12 cellular contexts compared by ENCODE assay signal in genomic region chr1:174953170-174953569, GRCh38. TPM values are rescaled to one million over a fixed set of nuclear protein-coding genes. Genes with fewer than 3 reads are reported as not detected.
DNase-seq lines count a peak whose midpoint lies in the region; ATAC-seq and TF ChIP-seq lines count a peak whose summit lies in the region.
"Had no signal": no experiment of that assay in that cellular context is flagged by ENCODE, and none has a peak within 500 bp of the region (broad histone marks: within the 10 kb centered on the region; RNA-seq: fewer than 3 reads in every experiment).

No MANE protein-coding gene starts in this region.

- TF ChIP-seq CTCF in GM06990 (IDR thresholded peaks at IDR 0.05; ENCODE audit: insufficient read depth, low read length, poor library complexity, severe bottlenecking) (no peak), prostate gland (IDR thresholded peaks at IDR 0.05) (no peak)

- H3K4me3 ChIP-seq in GM06990 (replicated peaks; ENCODE audit: low read depth, low read length): peak overlapping the region; percentile 2; the same call in 1 of the 2 replicates
- peak overlapping the region; percentile 70 for H3K4me3 ChIP-seq in endocrine pancreas (ENCODE audit: control insufficient read depth, insufficient read depth, low read length)
- no peak overlapping the region for H3K4me3 ChIP-seq in prostate gland
- H3K4me3 ChIP-seq: BLaER1, SK-N-MC, suprapubic skin had no signal

- ATAC-seq in GM21447 (IDR thresholded peaks at IDR 0.05; ENCODE audit: unreplicated experiment): peak; percentile 33
- ATAC-seq in HG03280 (IDR thresholded peaks at IDR 0.05; ENCODE audit: unreplicated experiment): peak; percentile 36

- H3K27ac ChIP-seq in prostate gland: no peak overlapping the region
- H3K27ac ChIP-seq: BLaER1, SK-N-MC, suprapubic skin had no signal

- H3K27me3 ChIP-seq in GM06990 (replicated peaks; ENCODE audit: control insufficient read depth, insufficient read depth, low read length) (no peaks in the 10 kb centered on the region), endocrine pancreas (ENCODE audit: control insufficient read depth, insufficient read depth, low read length) (no peaks in the 10 kb centered on the region), prostate gland (replicated peaks; ENCODE audit: insufficient read depth) (no peaks in the 10 kb centered on the region)
- H3K27me3 ChIP-seq: BLaER1, suprapubic skin had no signal

- H3K36me3 ChIP-seq in GM06990 (ENCODE audit: control insufficient read depth, insufficient read depth, low read length) (no peaks in the 10 kb centered on the region; the same call in 1 of the 2 replicates), endocrine pancreas (ENCODE audit: control insufficient read depth, insufficient read depth, low read length) (no peaks in the 10 kb centered on the region), prostate gland (no peaks in the 10 kb centered on the region)
- H3K36me3 ChIP-seq: BLaER1, suprapubic skin had no signal

- intact Hi-C loops in prostate gland (cut with DNase I): no loop called here

- DNase-seq in GM06990 (ENCODE audit: extremely low read depth, insufficient read length): no peak
- no peak for DNase-seq in HK-2 (ENCODE audit: unreplicated experiment)
- no peak for DNase-seq in prostate gland (ENCODE audit: low spot score)
- no peak for DNase-seq in C1 segment of cervical spinal cord (lab: John Stamatoyannopoulos, UW)
- DNase-seq in stimulated activated CD4-positive, alpha-beta T cell treated with anti-CD3 and anti-CD28 coated beads, Interleukin-4, amount 100 ng/mL, for 1 hour: no peak
- DNase-seq: erythroblast had no signal

- TF ChIP-seq POLR2A in prostate gland (IDR thresholded peaks at IDR 0.05): no peak

- 86% methylated on average over 3 of the region's 3 CpGs for WGBS in prostate gland

- H3K9me3 ChIP-seq in endocrine pancreas (ENCODE audit: control insufficient read depth, low read length) (no peaks in the 10 kb centered on the region), prostate gland (no peaks in the 10 kb centered on the region)
- H3K9me3 ChIP-seq: BLaER1, suprapubic skin had no signal

- H3K4me1 ChIP-seq in endocrine pancreas (ENCODE audit: control insufficient read depth, insufficient read depth, low read length): peaks cover 40% of the 10 kb centered on the region
- no peaks in the 10 kb centered on the region for H3K4me1 ChIP-seq in prostate gland (replicated peaks)

- no peak overlapping the region for H3K9ac ChIP-seq in endocrine pancreas (ENCODE audit: control insufficient read depth, insufficient read depth, low read length)
- H3K9ac ChIP-seq: BLaER1 had no signal

RNA-seq across cellular contexts. Expression of gene CACYBP, which starts 46.6 kb away (rescaled TPM):
- 100 to 1,000 TPM; 151 to 199 TPM for total RNA-seq in prostate gland

Comparison
In these comparisons a context has a peak if more than half of its experiments do, and no peak if none do; other contexts are left out.
1. H3K4me3 ChIP-seq: peak in GM06990 (single experiment) and endocrine pancreas (single experiment); none in prostate gland (0 of 2).